22 cellular contexts compared by ENCODE assay signal in genomic region chr1:40102896-40103295, GRCh38. TPM values are rescaled to one million over a fixed set of nuclear protein-coding genes. Genes with fewer than 3 reads are reported as not detected.
DNase-seq lines count a peak whose midpoint lies in the region; ATAC-seq, FAIRE-seq and TF ChIP-seq lines count a peak whose summit lies in the region.
"Had no signal": no experiment of that assay in that cellular context is flagged by ENCODE, and none has a peak within 500 bp of the region (broad histone marks: within the 10 kb centered on the region; RNA-seq: fewer than 3 reads in every experiment).

No MANE protein-coding gene starts in this region.

- FAIRE-seq in HepG2 (lab: Jason Lieb, UNC) (no peak), K562 (lab: Jason Lieb, UNC) (no peak)
- FAIRE-seq: A549, GM12891 had no signal

- H3K9me1 ChIP-seq in K562 (ENCODE audit: control insufficient read depth, insufficient read depth, low read length) = no peaks in the 10 kb centered on the region

- H3K4me3 ChIP-seq in HepG2 (replicated peaks in 1 of 3; ENCODE audit: insufficient read depth in 1 of 3, low read depth in 2 of 3, low read length in 3 of 3) (no peak overlapping the region), right lobe of liver (no peak overlapping the region), K562 (no peak overlapping the region)
- H3K4me3 ChIP-seq in CD8-positive, alpha-beta memory T cell (ENCODE audit: low read length) = no peak overlapping the region
- H3K4me3 ChIP-seq: A549; BLaER1 treated with 17β-estradiol and CSF1 and Interleukin-3, amounts not matched to agents 10 nM and 100 nM had no signal

- in situ Hi-C loops in HepG2 (cut with HindIII; ENCODE audit: extremely low pct_ligation_motif_present, low pct_unique_long_range_greater_than_20kb) = no loop called here
- in situ Hi-C loops in K562 (cut with MboI) = no loop called here

- no peak overlapping the region for H3K27ac ChIP-seq in HepG2 (ENCODE audit: extremely low read length, insufficient read depth, low read length)
- H3K27ac ChIP-seq in right lobe of liver = no peak overlapping the region
- no peak overlapping the region for H3K27ac ChIP-seq in K562 (ENCODE audit: extremely low read depth, low read depth, low read length)
- no peak overlapping the region for H3K27ac ChIP-seq in CD8-positive, alpha-beta memory T cell (ENCODE audit: low read depth, low read length)
- H3K27ac ChIP-seq: 22Rv1; A549; BLaER1 treated with 17β-estradiol and CSF1 and Interleukin-3, amounts not matched to agents 10 nM and 100 nM; C4-2B had no signal

- H3K4me1 ChIP-seq in HepG2 (ENCODE audit: insufficient read depth, low read length) = 0 out of 2 replicates have a peak, but pooled peaks cover under 1% of the 10 kb centered on the region
- no peaks in the 10 kb centered on the region for H3K4me1 ChIP-seq in right lobe of liver
- no peaks in the 10 kb centered on the region for H3K4me1 ChIP-seq in K562 (replicated peaks in 1 of 2; ENCODE audit: control insufficient read depth in 2 of 2, insufficient read depth in 2 of 2, low read length in 2 of 2)
- H3K4me1 ChIP-seq in CD8-positive, alpha-beta memory T cell (ENCODE audit: insufficient read depth, low read length) = no peaks in the 10 kb centered on the region
- H3K4me1 ChIP-seq: A549 had no signal

- peaks cover 0 to 11% (median 0%) of the 10 kb centered on the region in 3 donors for H3K36me3 Mint-ChIP-seq in CD8-positive, alpha-beta memory T cell
- H3K36me3 Mint-ChIP-seq: CD8-positive, alpha-beta T cell had no signal

- no peak overlapping the region for H3K27ac Mint-ChIP-seq in CD8-positive, alpha-beta memory T cell
- H3K27ac Mint-ChIP-seq: B cell; CD4-positive, alpha-beta T cell; CD8-positive, alpha-beta T cell had no signal

- no peaks in the 10 kb centered on the region for H3K4me1 Mint-ChIP-seq in CD8-positive, alpha-beta memory T cell
- H3K4me1 Mint-ChIP-seq: B cell had no signal

- no peak overlapping the region for H3K4me3 Mint-ChIP-seq in CD8-positive, alpha-beta memory T cell
- H3K4me3 Mint-ChIP-seq: B cell; CD4-positive, alpha-beta T cell; CD8-positive, alpha-beta T cell had no signal

- TF ChIP-seq POLR2A in HepG2 (IDR thresholded peaks at IDR 0.05; ENCODE audit: insufficient read depth in 1 of 2, low read depth in 2 of 2, low read length in 2 of 2) = no peak
- TF ChIP-seq POLR2A in right lobe of liver (IDR thresholded peaks at IDR 0.05) = no peak
- TF ChIP-seq POLR2A in K562 (conservative IDR thresholded peaks at IDR 0.05) = no peak

- TF ChIP-seq RAD21 in HepG2 (CRISPR knock-in tag; IDR thresholded peaks at IDR 0.05) (no peak), K562 (CRISPR knock-in tag; conservative IDR thresholded peaks at IDR 0.05 in 1 of 2, IDR thresholded peaks at IDR 0.05 in 1 of 2) (no peak)

- H3K9me3 Mint-ChIP-seq in CD8-positive, alpha-beta memory T cell = peaks cover 0 to 11% (median 9%) of the 10 kb centered on the region in 5 donors

- H3K79me2 ChIP-seq in HepG2 (ENCODE audit: insufficient read depth, low read length) = no peaks in the 10 kb centered on the region
- no peaks in the 10 kb centered on the region for H3K79me2 ChIP-seq in K562 (ENCODE audit: control insufficient read depth, insufficient read depth, low read length)

- H3K27me3 ChIP-seq in HepG2 (ENCODE audit: control insufficient read depth in 1 of 2, insufficient read depth in 2 of 2, low read length in 2 of 2) (peaks cover 0 to 4% of the 10 kb centered on the region in 2 experiments; a peak in 1 of 5 replicates), right lobe of liver (no peaks in the 10 kb centered on the region), K562 (ENCODE audit: control insufficient read depth in 2 of 2, insufficient read depth in 2 of 2, low read length in 2 of 2) (no peaks in the 10 kb centered on the region)
- H3K27me3 ChIP-seq in CD8-positive, alpha-beta memory T cell (ENCODE audit: insufficient read depth, low read length, poor library complexity, severe bottlenecking) = no peaks in the 10 kb centered on the region
- H3K27me3 ChIP-seq: BLaER1 treated with 17β-estradiol and CSF1 and Interleukin-3, amounts not matched to agents 10 nM and 100 nM had no signal

- H3K36me3 ChIP-seq in HepG2 (replicated peaks in 1 of 2; ENCODE audit: control insufficient read depth in 1 of 2, insufficient read depth in 2 of 2, low read length in 2 of 2) (no peaks in the 10 kb centered on the region), right lobe of liver (no peaks in the 10 kb centered on the region), K562 (ENCODE audit: control insufficient read depth, insufficient read depth, low read length) (no peaks in the 10 kb centered on the region)
- H3K36me3 ChIP-seq in CD8-positive, alpha-beta memory T cell (ENCODE audit: insufficient read depth, low read length) = no peaks in the 10 kb centered on the region
- H3K36me3 ChIP-seq: BLaER1 treated with 17β-estradiol and CSF1 and Interleukin-3, amounts not matched to agents 10 nM and 100 nM had no signal

- POLR2A ChIA-PET in HepG2 (lab: Yijun Ruan, JAX) = no interaction called here
- POLR2A ChIA-PET in K562 (lab: Yijun Ruan, JAX) = no interaction called here
- POLR2A ChIA-PET in CD8-positive, alpha-beta memory T cell (lab: Charles Lee) = no interaction called here

- no peak for DNase-seq in HepG2 (ENCODE audit: low spot score)
- DNase-seq in right lobe of liver = no peak
- DNase-seq in K562 (ENCODE audit: extremely low read depth in 1 of 4, low spot score in 3 of 4) = no peak
- no peak for DNase-seq in CD8-positive, alpha-beta memory T cell
- DNase-seq: AML-193; CD4-positive, alpha-beta T cell; CD8-positive, alpha-beta T cell; COR-L47; DMS 273 treated with DMSO at 0.1 percent for 48 hours; DMS153; DMS53; DMS79; DND-41; EL; GDM1 had no signal

- WGBS in HepG2 (ENCODE audit: low lambda C conversion rate) = 4% methylated on average over 3 of the region's 3 CpGs
- WGBS in right lobe of liver (ENCODE audit: insufficient coverage, low coverage, low lambda C conversion rate, missing lambda C conversion rate) = 58% methylated on average over 3 of the region's 3 CpGs
- 25% methylated on average over 3 of the region's 3 CpGs for WGBS in K562 (ENCODE audit: insufficient coverage, low coverage, missing lambda C conversion rate)

- BruUV-seq in HepG2 (replicated peaks; lab: Mats Ljungman, UMichigan) (no TSS peak), K562 (replicated peaks; lab: Mats Ljungman, UMichigan) (no TSS peak)

- TF ChIP-seq CTCF in HepG2 (CRISPR knock-in tag; IDR thresholded peaks at IDR 0.05) (no peak), right lobe of liver (IDR thresholded peaks at IDR 0.05) (no peak), K562 (IDR thresholded peaks at IDR 0.05 in 2 of 3, conservative IDR thresholded peaks at IDR 0.05 in 1 of 3; ENCODE audit: insufficient read depth in 2 of 3, low read depth in 1 of 3, low read length in 3 of 3) (no peak)

- H3K9ac ChIP-seq in HepG2 (ENCODE audit: insufficient read depth, low read depth, low read length) (no peak overlapping the region), K562 (ENCODE audit: insufficient read depth in 1 of 2, low read depth in 2 of 2, low read length in 2 of 2) (no peak overlapping the region)
- H3K9ac ChIP-seq: BLaER1 treated with 17β-estradiol and CSF1 and Interleukin-3, amounts not matched to agents 10 nM and 100 nM had no signal

- peaks cover 2 to 6% of the 10 kb centered on the region in 2 donors for H3K27me3 Mint-ChIP-seq in CD8-positive, alpha-beta memory T cell

- H4K20me1 ChIP-seq in HepG2 (ENCODE audit: insufficient read depth, low read length) = no peaks in the 10 kb centered on the region
- H4K20me1 ChIP-seq in K562 (replicated peaks; ENCODE audit: control insufficient read depth, insufficient read depth, low read length) = no peaks in the 10 kb centered on the region
- H4K20me1 ChIP-seq: BLaER1 treated with 17β-estradiol and CSF1 and Interleukin-3, amounts not matched to agents 10 nM and 100 nM had no signal

- H3K4me2 ChIP-seq in HepG2 (ENCODE audit: low read depth, low read length) (no peak overlapping the region), K562 (ENCODE audit: insufficient read depth, low read length) (no peak overlapping the region)
- H3K4me2 ChIP-seq: A549; BLaER1 treated with 17β-estradiol and CSF1 and Interleukin-3, amounts not matched to agents 10 nM and 100 nM had no signal

- no peak for ATAC-seq in HepG2
- ATAC-seq in right lobe of liver = no peak
- ATAC-seq in K562 = no peak
- no peak for ATAC-seq in HG02763 (IDR thresholded peaks at IDR 0.05; ENCODE audit: unreplicated experiment)
- ATAC-seq: A549; CD8-positive, alpha-beta T cell had no signal

- no peak for TF ChIP-seq EP300 in HepG2 (IDR thresholded peaks at IDR 0.05; ENCODE audit: low read depth in 2 of 2, low read length in 2 of 2)
- no peak for TF ChIP-seq EP300 in HepG2 (CRISPR knock-in tag; IDR thresholded peaks at IDR 0.05; ENCODE audit: borderline replicate concordance)
- no peak for TF ChIP-seq EP300 in K562 (IDR thresholded peaks at IDR 0.05; ENCODE audit: low read length)

- intact Hi-C loops in HepG2 (cut with micrococcal nuclease; ENCODE audit: unreplicated experiment) (no loop called here), right lobe of liver (cut with DNase I) (no loop called here), K562 (cut with micrococcal nuclease) (no loop called here)

- peaks cover 12% of the 10 kb centered on the region for H3K9me3 ChIP-seq in HepG2 (ENCODE audit: low read length)
- H3K9me3 ChIP-seq in right lobe of liver = no peaks in the 10 kb centered on the region
- peaks cover 4% of the 10 kb centered on the region; the same call in 1 of the 2 replicates for H3K9me3 ChIP-seq in K562 (replicated peaks; ENCODE audit: control insufficient read depth, insufficient read depth, low read depth, low read length)
- H3K9me3 ChIP-seq in CD8-positive, alpha-beta memory T cell (ENCODE audit: low read length) = no peaks in the 10 kb centered on the region

- no peak overlapping the region for H2AFZ ChIP-seq in HepG2 (ENCODE audit: low read length)
- H2AFZ ChIP-seq in K562 (ENCODE audit: low read depth, low read length) = no peak overlapping the region

- CTCF ChIA-PET in HepG2 (lab: Yijun Ruan, JAX; ENCODE audit: low intra/inter-chr PET ratio, low total read pairs) (no interaction called here), K562 (lab: Yijun Ruan, JAX; ENCODE audit: low intra/inter-chr PET ratio) (no interaction called here)
- CTCF ChIA-PET in CD8-positive, alpha-beta memory T cell (lab: Charles Lee) = interaction anchor here (1.5 kb wide), 1 partner anchor 236 kb away, joined by 3 read pairs; no protein-coding TSS in a partner anchor

RNA-seq across cellular contexts. Expression of gene PPT1, which starts 5.8 kb away (rescaled TPM):
- 79.5 and 129 TPM in 2 replicates for total RNA-seq in HepG2 (2016; rRNA removed; fragmentation: Illumina TruSeq; extraction: Trizol)
- total RNA-seq in HepG2 (2016; cell fraction: cytosol; rRNA removed; fragmentation: Illumina TruSeq; extraction: Trizol; ENCODE audit: low read depth) = 9.2 and 11.5 TPM in 2 replicates
- total RNA-seq in HepG2 (2016; cell fraction: insoluble cytoplasmic fraction; rRNA removed; fragmentation: Illumina TruSeq; extraction: Trizol) = 76.9 and 130 TPM in 2 replicates
- 47.3 and 53.7 TPM in 2 replicates for total RNA-seq in HepG2 (2016; cell fraction: membrane; rRNA removed; fragmentation: Illumina TruSeq; extraction: Trizol)
- 127 and 140 TPM in 2 replicates for total RNA-seq in HepG2 (2016; cell fraction: nucleus; rRNA removed; fragmentation: Illumina TruSeq; extraction: Trizol)
- polyA plus RNA-seq in HepG2 (2011; rRNA removed) = 113 and 129 TPM in 2 replicates
- 81.0 and 93.7 TPM in 2 replicates for polyA plus RNA-seq in HepG2 (2011; cell fraction: cytosol; rRNA removed)
- polyA plus RNA-seq in HepG2 (2011; cell fraction: nucleus; rRNA removed) = 24.9 and 26.4 TPM in 2 replicates
- polyA plus RNA-seq in HepG2 (2012) = 106 and 123 TPM in 2 replicates
- polyA plus RNA-seq in HepG2 (2016; cell fraction: cytosol; fragmentation: Illumina TruSeq; extraction: Trizol; ENCODE audit: low read depth) = 17.3 and 18.8 TPM in 2 replicates
- polyA plus RNA-seq in HepG2 (2016; cell fraction: insoluble cytoplasmic fraction; fragmentation: Illumina TruSeq; extraction: Trizol; ENCODE audit: low read depth) = 101 TPM in 2 replicates
- polyA plus RNA-seq in HepG2 (2016; cell fraction: membrane; fragmentation: Illumina TruSeq; extraction: Trizol; ENCODE audit: low read depth) = 41.9 and 44.4 TPM in 2 replicates
- 202 and 210 TPM in 2 replicates for polyA plus RNA-seq in HepG2 (2016; cell fraction: nucleus; fragmentation: Illumina TruSeq; extraction: Trizol; ENCODE audit: insufficient read depth, low read depth)
- polyA minus RNA-seq in HepG2 (2011; rRNA and poly(A)+ RNA removed; ENCODE audit: low replicate concordance) = 107 and 205 TPM in 2 replicates
- 54.3 and 56.6 TPM in 2 replicates for polyA minus RNA-seq in HepG2 (2011; cell fraction: cytosol; rRNA and poly(A)+ RNA removed)
- 25.0 and 25.7 TPM in 2 replicates for polyA minus RNA-seq in HepG2 (2011; cell fraction: nucleus; rRNA and poly(A)+ RNA removed)
- total RNA-seq in right lobe of liver = 10 to 100 TPM; 16.5 to 47.8 (median 33.1) TPM
- 49.5 and 58.1 TPM in 2 replicates for total RNA-seq in K562 (2011; cell fraction: chromatin; rRNA removed; ENCODE audit: low replicate concordance)
- total RNA-seq in K562 (2011; cell fraction: nucleolus; rRNA removed) = 88.6 and 90.7 TPM in 2 replicates
- total RNA-seq in K562 (2011; cell fraction: nucleoplasm; rRNA removed) = 115 and 166 TPM in 2 replicates
- total RNA-seq in K562 (2014; rRNA removed) = 72.2 and 83.6 TPM in 2 replicates
- total RNA-seq in K562 (2014; rRNA removed; fragmentation: Illumina TruSeq; extraction: Trizol) = 131 and 149 TPM in 2 replicates
- 143 and 151 TPM in 2 replicates for total RNA-seq in K562 (2015; rRNA removed; fragmentation: Illumina TruSeq; extraction: Trizol)
- total RNA-seq in K562 (2021) = 106 and 108 TPM in 2 replicates
- 115 and 145 TPM in 2 replicates for polyA plus RNA-seq in K562 (2011; rRNA removed)
- 69.3 and 74.9 TPM in 2 replicates for polyA plus RNA-seq in K562 (2011; cell fraction: cytosol; rRNA removed)
- 35.7 and 37.4 TPM in 2 replicates for polyA plus RNA-seq in K562 (2011; cell fraction: nucleus; rRNA removed)
- 106 and 119 TPM in 2 replicates for polyA plus RNA-seq in K562 (2012)
- polyA plus RNA-seq in K562 (2014; fragmentation: Illumina TruSeq; extraction: Trizol) = 215 and 230 TPM in 2 replicates
- 100 to 1,000 TPM; 197 to 285 TPM for polyA plus RNA-seq in K562 (2014; fragmentation: Nextera tagmentation; extraction: Ambion mirVana)
- polyA plus RNA-seq in K562 (2014; rRNA removed) = 78.7 and 90.5 TPM in 2 replicates
- 101 and 103 TPM in 2 replicates for polyA minus RNA-seq in K562 (2011; rRNA and poly(A)+ RNA removed)
- 40.2 and 70.7 TPM in 2 replicates for polyA minus RNA-seq in K562 (2011; cell fraction: cytosol; rRNA and poly(A)+ RNA removed)
- polyA minus RNA-seq in K562 (2011; cell fraction: nucleus; rRNA and poly(A)+ RNA removed) = 5.7 and 10.7 TPM in 2 replicates
- 100 to 1,000 TPM; 114 to 130 TPM for total RNA-seq in CD8-positive, alpha-beta memory T cell
- polyA plus RNA-seq in CD8-positive, alpha-beta memory T cell = 138 TPM

RNA-seq across cellular contexts. Expression of gene RLF, which starts 58.3 kb away (rescaled TPM):
- total RNA-seq in HepG2 (2016; rRNA removed; fragmentation: Illumina TruSeq; extraction: Trizol) = 15.7 and 27.2 TPM in 2 replicates
- 4.8 and 5.3 TPM in 2 replicates for total RNA-seq in HepG2 (2016; cell fraction: cytosol; rRNA removed; fragmentation: Illumina TruSeq; extraction: Trizol; ENCODE audit: low read depth)
- 15.7 and 25.8 TPM in 2 replicates for total RNA-seq in HepG2 (2016; cell fraction: insoluble cytoplasmic fraction; rRNA removed; fragmentation: Illumina TruSeq; extraction: Trizol)
- 5.3 and 6.4 TPM in 2 replicates for total RNA-seq in HepG2 (2016; cell fraction: membrane; rRNA removed; fragmentation: Illumina TruSeq; extraction: Trizol)
- 18.0 and 19.4 TPM in 2 replicates for total RNA-seq in HepG2 (2016; cell fraction: nucleus; rRNA removed; fragmentation: Illumina TruSeq; extraction: Trizol)
- polyA plus RNA-seq in HepG2 (2011; rRNA removed) = 7.0 and 9.0 TPM in 2 replicates
- 3.0 and 5.4 TPM in 2 replicates for polyA plus RNA-seq in HepG2 (2011; cell fraction: cytosol; rRNA removed)
- 6.5 and 6.6 TPM in 2 replicates for polyA plus RNA-seq in HepG2 (2011; cell fraction: nucleus; rRNA removed)
- polyA plus RNA-seq in HepG2 (2012) = 10.2 and 11.1 TPM in 2 replicates
- 0.23 TPM in 2 replicates for polyA plus RNA-seq in HepG2 (2016; cell fraction: cytosol; fragmentation: Illumina TruSeq; extraction: Trizol; ENCODE audit: low read depth)
- polyA plus RNA-seq in HepG2 (2016; cell fraction: insoluble cytoplasmic fraction; fragmentation: Illumina TruSeq; extraction: Trizol; ENCODE audit: low read depth) = 9.7 and 9.9 TPM in 2 replicates
- polyA plus RNA-seq in HepG2 (2016; cell fraction: membrane; fragmentation: Illumina TruSeq; extraction: Trizol; ENCODE audit: low read depth) = 0.85 and 0.98 TPM in 2 replicates
- polyA plus RNA-seq in HepG2 (2016; cell fraction: nucleus; fragmentation: Illumina TruSeq; extraction: Trizol; ENCODE audit: insufficient read depth, low read depth) = 14.6 TPM in 2 replicates
- 5.4 and 7.5 TPM in 2 replicates for polyA minus RNA-seq in HepG2 (2011; rRNA and poly(A)+ RNA removed; ENCODE audit: low replicate concordance)
- polyA minus RNA-seq in HepG2 (2011; cell fraction: cytosol; rRNA and poly(A)+ RNA removed) = 16.5 and 19.7 TPM in 2 replicates
- 32.4 and 33.8 TPM in 2 replicates for polyA minus RNA-seq in HepG2 (2011; cell fraction: nucleus; rRNA and poly(A)+ RNA removed)
- total RNA-seq in right lobe of liver = 10 to 100 TPM in 1 of 6 experiments, 1 to 10 TPM in 5; 4.6 to 12.3 (median 6.0) TPM
- 25.3 and 85.9 TPM in 2 replicates for total RNA-seq in K562 (2011; cell fraction: chromatin; rRNA removed; ENCODE audit: low replicate concordance)
- 15.0 and 23.9 TPM in 2 replicates for total RNA-seq in K562 (2011; cell fraction: nucleolus; rRNA removed)
- total RNA-seq in K562 (2011; cell fraction: nucleoplasm; rRNA removed) = 31.8 and 32.3 TPM in 2 replicates
- total RNA-seq in K562 (2014; rRNA removed) = 16.8 and 18.8 TPM in 2 replicates
- 35.0 and 37.5 TPM in 2 replicates for total RNA-seq in K562 (2014; rRNA removed; fragmentation: Illumina TruSeq; extraction: Trizol)
- 31.6 and 33.0 TPM in 2 replicates for total RNA-seq in K562 (2015; rRNA removed; fragmentation: Illumina TruSeq; extraction: Trizol)
- 21.2 and 22.1 TPM in 2 replicates for total RNA-seq in K562 (2021)
- polyA plus RNA-seq in K562 (2011; rRNA removed) = 27.9 and 30.2 TPM in 2 replicates
- 4.4 and 11.8 TPM in 2 replicates for polyA plus RNA-seq in K562 (2011; cell fraction: cytosol; rRNA removed)
- 12.8 and 23.6 TPM in 2 replicates for polyA plus RNA-seq in K562 (2011; cell fraction: nucleus; rRNA removed)
- 13.4 and 15.1 TPM in 2 replicates for polyA plus RNA-seq in K562 (2012)
- 17.7 and 21.8 TPM in 2 replicates for polyA plus RNA-seq in K562 (2014; fragmentation: Illumina TruSeq; extraction: Trizol)
- polyA plus RNA-seq in K562 (2014; fragmentation: Nextera tagmentation; extraction: Ambion mirVana) = 1 to 10 TPM; 3.6 to 5.6 TPM
- 11.2 and 11.5 TPM in 2 replicates for polyA plus RNA-seq in K562 (2014; rRNA removed)
- polyA minus RNA-seq in K562 (2011; rRNA and poly(A)+ RNA removed) = 66.1 and 103 TPM in 2 replicates
- 27.9 and 28.1 TPM in 2 replicates for polyA minus RNA-seq in K562 (2011; cell fraction: cytosol; rRNA and poly(A)+ RNA removed)
- 14.7 and 38.4 TPM in 2 replicates for polyA minus RNA-seq in K562 (2011; cell fraction: nucleus; rRNA and poly(A)+ RNA removed)
- 10 to 100 TPM; 13.6 to 14.0 TPM for total RNA-seq in CD8-positive, alpha-beta memory T cell
- polyA plus RNA-seq in CD8-positive, alpha-beta memory T cell = 9.4 TPM

Comparison
In these comparisons a context has a peak if more than half of its experiments do, and no peak if none do; other contexts are left out.
1. Of the 241 proteins assayed by ChIP-seq in both HepG2 and K562: peak only in HepG2: none; only in K562: none; in both: ZFP1; in neither: 239; mixed calls (peak in some experiments, not most) for 1.